8 cellular contexts compared by ENCODE assay signal in the genomic region with DNA sequence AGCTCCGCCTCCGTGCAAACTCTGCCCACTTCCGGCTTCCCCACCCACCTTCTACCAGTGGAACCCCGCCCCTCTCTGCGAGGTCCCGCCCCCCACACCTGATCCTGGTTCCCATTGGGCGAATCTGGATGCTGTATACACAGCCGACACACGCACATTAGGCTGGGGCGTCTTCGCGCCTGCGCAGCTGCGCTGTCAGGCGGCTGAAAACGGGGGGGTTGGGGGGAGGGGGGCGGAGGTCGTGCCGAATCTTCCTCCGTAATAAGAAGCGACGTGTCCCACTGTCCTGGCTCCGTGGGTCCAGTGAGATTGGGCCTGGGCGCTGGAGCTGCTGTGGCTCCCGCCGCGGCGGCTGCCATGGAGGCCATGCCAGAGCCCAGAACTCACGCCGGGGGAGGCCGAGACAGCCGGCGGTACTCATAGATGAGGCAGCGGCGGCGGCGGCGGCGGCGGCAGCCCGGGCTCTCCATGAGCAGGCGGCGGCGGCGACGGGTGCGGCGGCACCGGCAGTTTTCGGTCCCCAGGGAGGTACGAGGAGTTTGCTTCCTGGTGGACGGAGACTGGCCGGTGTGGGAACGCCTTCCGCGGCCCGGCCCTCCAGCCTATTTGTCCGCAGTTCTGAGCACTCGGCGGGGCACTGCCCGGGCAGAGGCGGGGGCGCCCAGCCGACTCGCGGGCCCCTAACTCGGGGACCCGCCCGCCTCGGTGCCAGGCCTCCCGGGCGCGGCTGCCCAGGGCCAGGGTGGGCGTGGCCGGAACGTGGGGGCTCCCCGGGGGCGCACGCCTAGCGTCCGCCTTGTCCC.
DNase-seq lines count a peak whose midpoint lies in the region; ATAC-seq lines count a peak whose summit lies in the region.

No MANE protein-coding gene starts in this region.

- CTCF ChIA-PET in activated CD4-positive, alpha-beta T cell treated with anti-CD3 and anti-CD28 coated beads, Interleukin-2, amount 10 ng/mL, durations not matched to agents 7 days and 5 days (lab: Charles Lee), result interaction anchor here (1.2 to 1.6 kb wide), 2 partner anchors 64 to 239 kb away, joined by 3 read pairs; partner anchors contain the start of genes KLHL28 and TOGARAM1

- H3K4me1 Mint-ChIP-seq in activated CD4-positive, alpha-beta T cell treated with anti-CD3 and anti-CD28 coated beads, Interleukin-2, amount 10 ng/mL, durations not matched to agents 7 days and 5 days, result peaks cover 25% of the 10 kb centered on the region

- ATAC-seq in GM19351 (IDR thresholded peaks at IDR 0.05; ENCODE audit: unreplicated experiment) (peak; percentile 88), HG03520 (IDR thresholded peaks at IDR 0.05; ENCODE audit: unreplicated experiment) (peak; percentile 92), left lobe of liver (peak; percentile 95)

- peak overlapping the region; percentile 87 for H3K4me3 Mint-ChIP-seq in activated CD4-positive, alpha-beta T cell treated with anti-CD3 and anti-CD28 coated beads, Interleukin-2, amount 10 ng/mL, durations not matched to agents 7 days and 5 days

- H3K36me3 Mint-ChIP-seq in activated CD4-positive, alpha-beta T cell treated with anti-CD3 and anti-CD28 coated beads, Interleukin-2, amount 10 ng/mL, durations not matched to agents 7 days and 5 days (ENCODE audit: low read depth), result peaks cover 5% of the 10 kb centered on the region

- POLR2A ChIA-PET in activated CD4-positive, alpha-beta T cell treated with anti-CD3 and anti-CD28 coated beads, Interleukin-2, amount 10 ng/mL, durations not matched to agents 7 days and 5 days (lab: Charles Lee), result no interaction called here

- peak overlapping the region; percentile 94 for H3K27ac Mint-ChIP-seq in activated CD4-positive, alpha-beta T cell treated with anti-CD3 and anti-CD28 coated beads, Interleukin-2, amount 10 ng/mL, durations not matched to agents 7 days and 5 days

- H3K9me3 Mint-ChIP-seq in activated CD4-positive, alpha-beta T cell treated with anti-CD3 and anti-CD28 coated beads, Interleukin-2, amount 10 ng/mL, durations not matched to agents 7 days and 5 days, result peaks cover 12% of the 10 kb centered on the region

- H3K27me3 Mint-ChIP-seq in activated CD4-positive, alpha-beta T cell treated with anti-CD3 and anti-CD28 coated beads, Interleukin-2, amount 10 ng/mL, durations not matched to agents 7 days and 5 days, result peaks cover 2% of the 10 kb centered on the region

- DNase-seq in C1 segment of cervical spinal cord (lab: John Stamatoyannopoulos, UW) (peak; percentile 74 to 97 (median 92)), NCI-H526 treated with DMSO at 0.1 percent for 48 hours (lab: John Stamatoyannopoulos, UW) (peak; percentile 84), cortex of kidney (lab: John Stamatoyannopoulos, UW) (peak; percentile 41), left lobe of liver (ENCODE audit: low spot score) (peak; percentile 99)
- peak; percentile 98 for DNase-seq in activated CD4-positive, alpha-beta T cell treated with anti-CD3 and anti-CD28 coated beads, Interleukin-2, amount 10 ng/mL, durations not matched to agents 7 days and 5 days
- DNase-seq in stimulated activated CD4-positive, alpha-beta T cell treated with anti-CD3 and anti-CD28 coated beads, Interleukin-2, amount 100 ng/mL, for 24 hours, result peak; percentile 97 to 98

Comparison
In these comparisons a context has a peak if more than half of its experiments do, and no peak if none do; other contexts are left out.
1. Peak in every context shown above with its lines: DNase-seq and ATAC-seq.
2. DNase-seq: peak in every context shown above with its lines; median percentile 99 in left lobe of liver; 98 in activated CD4-positive, alpha-beta T cell treated with anti-CD3 and anti-CD28 coated beads, Interleukin-2, amount 10 ng/mL, durations not matched to agents 7 days and 5 days; 98 in stimulated activated CD4-positive, alpha-beta T cell treated with anti-CD3 and anti-CD28 coated beads, Interleukin-2, amount 100 ng/mL, for 24 hours; 92 in C1 segment of cervical spinal cord; 84 in NCI-H526 treated with DMSO at 0.1 percent for 48 hours; 41 in cortex of kidney.